8 cellular contexts compared by ENCODE assay signal in the genomic region with DNA sequence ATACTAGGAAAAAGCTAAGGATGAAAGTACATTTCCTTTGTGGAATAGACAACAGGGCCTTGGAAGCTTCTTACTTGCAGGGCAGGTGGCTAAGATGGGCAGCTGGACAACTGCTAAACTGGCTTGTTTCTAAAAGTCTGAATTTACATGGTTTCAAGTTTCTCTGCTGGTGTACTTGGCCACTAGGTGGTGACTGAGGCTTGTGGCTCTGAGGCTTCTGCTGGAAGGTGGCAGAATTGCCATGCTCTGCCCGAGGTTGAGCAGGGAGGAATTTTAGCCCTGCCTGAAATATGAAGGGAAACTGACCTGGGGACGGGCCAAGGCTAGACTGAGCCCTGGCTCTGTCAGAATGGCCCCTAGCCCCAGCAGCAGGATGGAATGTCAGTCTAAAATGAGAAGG. TPM values are rescaled to one million over a fixed set of nuclear protein-coding genes. Genes with fewer than 3 reads are reported as not detected.
DNase-seq lines count a peak whose midpoint lies in the region; ATAC-seq and TF ChIP-seq lines count a peak whose summit lies in the region.
"Not testable (repeated sequence)": the region's sequence is repeated elsewhere in the genome, so short reads cannot be mapped to it uniquely, and the experiment has no call there.

No MANE protein-coding gene starts in this region.

- not testable (repeated sequence) for H3K27ac ChIP-seq in cardiac muscle cell; trophoblast cell (ENCODE audit: low read depth, low read length); upper lobe of left lung

- H3K79me1 ChIP-seq in trophoblast cell (ENCODE audit: low read length): not testable (repeated sequence)

- H2AFZ ChIP-seq in trophoblast cell (ENCODE audit: insufficient read depth, low read length, poor library complexity): not testable (repeated sequence)

- DNase-seq in GM13976 (ENCODE audit: low spot score): not testable (repeated sequence)
- peak; percentile 55 for DNase-seq in NCI-H2029 treated with DMSO at 0.1 percent for 48 hours (lab: John Stamatoyannopoulos, UW)
- DNase-seq in T-helper 1 cell: peak in 3 of 5 donors; percentile 44 to 50 (median 45)
- DNase-seq in adipocyte (ENCODE audit: low read depth): peak; percentile 90
- peak; percentile 78 to 83 for DNase-seq in cardiac muscle cell (ENCODE audit: low read depth in 1 of 2, low spot score in 1 of 2)
- peak; percentile 75 to 89 for DNase-seq in trophoblast cell
- DNase-seq in upper lobe of left lung: peak in 1 of 2 donors; percentile 88

- H3K23ac ChIP-seq in trophoblast cell (ENCODE audit: low read length): not testable (repeated sequence)

- not testable (repeated sequence) for H3K4ac ChIP-seq in trophoblast cell (ENCODE audit: low read depth, low read length)

- not testable (repeated sequence) for H3K9ac ChIP-seq in adipocyte (ENCODE audit: low read length); trophoblast cell (ENCODE audit: low read length)

- H2AK5ac ChIP-seq in trophoblast cell (ENCODE audit: low read length): not testable (repeated sequence)

- H3K14ac ChIP-seq in trophoblast cell (ENCODE audit: low read length): not testable (repeated sequence)

- H4K91ac ChIP-seq in trophoblast cell (ENCODE audit: low read depth, low read length): not testable (repeated sequence)

- H3K4me1 ChIP-seq in adipocyte (ENCODE audit: control insufficient read depth, insufficient read depth, low read length); cardiac muscle cell (ENCODE audit: low read depth); trophoblast cell (ENCODE audit: control insufficient read depth in 1 of 2, insufficient read depth in 2 of 2, low read length in 2 of 2); upper lobe of left lung: not testable (repeated sequence)

- not testable (repeated sequence) for H3K27me3 ChIP-seq in adipocyte (replicated peaks; ENCODE audit: control insufficient read depth, insufficient read depth, low read length); cardiac muscle cell; trophoblast cell (ENCODE audit: insufficient read depth, low read length); upper lobe of left lung

- not testable (repeated sequence) for H2BK5ac ChIP-seq in trophoblast cell (ENCODE audit: low read depth, low read length, poor library complexity)

- H3K4me3 ChIP-seq in adipocyte (ENCODE audit: low read length); cardiac muscle cell; trophoblast cell (ENCODE audit: low read depth, low read length); upper lobe of left lung: not testable (repeated sequence)

- in situ Hi-C loops in GM13976 (cut with MboI; ENCODE audit: low sequenced_read_pairs, unreplicated experiment): not testable (repeated sequence)

- TF ChIP-seq CTCF in GM13976 (IDR thresholded peaks at IDR 0.05; ENCODE audit: borderline replicate concordance, control extremely low read depth, extremely low read depth, insufficient read depth, missing control alignments): peak; percentile 73
- TF ChIP-seq CTCF in cardiac muscle cell (IDR thresholded peaks at IDR 0.05; ENCODE audit: low read depth, low read length): peak; percentile 54
- TF ChIP-seq CTCF in upper lobe of left lung (IDR thresholded peaks at IDR 0.05): peak in 5 of 6 experiments; percentile 23 to 59 (median 41)

- H3K9me3 ChIP-seq in adipocyte (ENCODE audit: control insufficient read depth, low read length); cardiac muscle cell (ENCODE audit: low read depth); trophoblast cell (ENCODE audit: insufficient read depth, low read depth, low read length); upper lobe of left lung: not testable (repeated sequence)

- H4K12ac ChIP-seq in trophoblast cell (ENCODE audit: low read depth, low read length): not testable (repeated sequence)

- not testable (repeated sequence) for TF ChIP-seq POLR2A in upper lobe of left lung (IDR thresholded peaks at IDR 0.05)

- WGBS in trophoblast cell (ENCODE audit: extremely low coverage, insufficient coverage, insufficient read length): no CpG with 5 or more reads among the region's 2 CpGs
- WGBS in upper lobe of left lung, 2 donors: 0 to 20% methylated on average over 1 to 2 of the region's 2 CpGs

- H2BK12ac ChIP-seq in trophoblast cell (ENCODE audit: low read length): not testable (repeated sequence)

- H3K4me2 ChIP-seq in trophoblast cell (ENCODE audit: low read length): not testable (repeated sequence)

- H3K79me2 ChIP-seq in trophoblast cell (ENCODE audit: control insufficient read depth, insufficient read depth, low read length, poor library complexity): not testable (repeated sequence)

- peak; percentile 58 for ATAC-seq in HG03039 (IDR thresholded peaks at IDR 0.05; ENCODE audit: unreplicated experiment)
- peak; percentile 84 to 89 for ATAC-seq in upper lobe of left lung (ENCODE audit: low FRiP score in 2 of 2)

- H3K36me3 ChIP-seq in adipocyte (ENCODE audit: control insufficient read depth, insufficient read depth, low read length, severe bottlenecking); cardiac muscle cell; trophoblast cell (ENCODE audit: control insufficient read depth in 1 of 2, insufficient read depth in 2 of 2, low read length in 2 of 2); upper lobe of left lung: not testable (repeated sequence)

- not testable (repeated sequence) for H2BK120ac ChIP-seq in trophoblast cell (ENCODE audit: insufficient read depth, low read length, poor library complexity)

- not testable (repeated sequence) for H4K8ac ChIP-seq in trophoblast cell (ENCODE audit: low read depth, low read length)

- H3K18ac ChIP-seq in trophoblast cell (ENCODE audit: low read length): not testable (repeated sequence)

- not testable (repeated sequence) for TF ChIP-seq EP300 in upper lobe of left lung (IDR thresholded peaks at IDR 0.05)

RNA-seq across cellular contexts. Expression of gene ZP3, which starts 13.1 kb away (rescaled TPM):
- total RNA-seq in cardiac muscle cell (0.32 and 0.77 TPM in 2 replicates), upper lobe of left lung (10 to 100 TPM in 1 of 6 donors, 1 to 10 TPM in 1, under 1 TPM in 3, not detected in 1; 0.61 to 11.8 (median 0.78) TPM)
- 2.4 TPM in 1 of 2 replicates, not detected in the other for polyA plus RNA-seq in cardiac muscle cell
- polyA plus RNA-seq in trophoblast cell (2013): 3.3 and 4.2 TPM in 2 replicates

RNA-seq across cellular contexts. Expression of gene DTX2, which starts 23.6 kb away (rescaled TPM):
- 21.5 and 25.9 TPM in 2 replicates for total RNA-seq in cardiac muscle cell
- polyA plus RNA-seq in cardiac muscle cell: 17.0 and 21.2 TPM in 2 replicates
- 23.6 and 23.7 TPM in 2 replicates for polyA plus RNA-seq in trophoblast cell (2013)
- total RNA-seq in upper lobe of left lung: 10 to 100 TPM; 24.2 to 82.8 (median 36.1) TPM

RNA-seq across cellular contexts. Expression of gene SSC4D, which starts 28.4 kb away (rescaled TPM):
- total RNA-seq in cardiac muscle cell (17.3 and 33.5 TPM in 2 replicates), upper lobe of left lung (1 to 10 TPM in 5 of 6 donors, not detected in 1; 1.7 to 2.1 (median 1.9) TPM)
- 13.3 and 28.2 TPM in 2 replicates for polyA plus RNA-seq in cardiac muscle cell
- 7.1 and 7.7 TPM in 2 replicates for polyA plus RNA-seq in trophoblast cell (2013)
